In the genomic region with DNA sequence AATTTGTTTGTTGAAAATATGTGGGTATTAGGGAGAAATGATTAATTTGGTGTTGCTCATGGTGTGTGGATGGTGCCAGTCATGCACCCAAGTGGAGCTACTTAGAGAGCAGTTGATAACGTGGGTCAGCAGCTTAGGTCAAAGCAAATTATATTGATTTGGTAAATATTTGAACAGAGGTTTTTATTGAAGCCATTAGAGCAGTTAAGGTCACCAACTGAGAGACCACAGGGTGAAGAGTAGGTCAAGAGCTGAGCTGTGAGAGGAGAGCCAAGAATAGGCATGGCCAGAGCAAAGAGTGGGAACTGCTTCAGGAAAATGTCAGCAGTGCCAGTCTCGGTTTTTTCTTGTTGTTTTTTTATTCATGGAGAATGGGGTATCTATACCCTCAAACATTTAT, we compare ENCODE assay signal across 12 cellular contexts.
"Had no signal": no experiment of that assay in that cellular context is flagged by ENCODE, and none has a peak within 500 bp of the region (broad histone marks: within the 10 kb centered on the region; RNA-seq: fewer than 3 reads in every experiment).

No MANE protein-coding gene starts in this region.

- H3K9me3 ChIP-seq: adrenal gland, ovary, uterus had no signal

- H3K4me1 ChIP-seq: adrenal gland, uterus had no signal

- H3K36me3 ChIP-seq: adrenal gland, ovary, uterus had no signal

- H3K4me3 ChIP-seq: adrenal gland, ovary, uterus had no signal

- ATAC-seq: activated CD4-positive, CD25-positive, alpha-beta regulatory T cell treated with anti-CD3 and anti-CD28 coated beads, Interleukin-2, amount 50 U/mL, for 24 hours had no signal

- H3K27me3 ChIP-seq: adrenal gland, uterus had no signal

- DNase-seq: activated CD4-positive, alpha-beta T cell treated with anti-CD3 and anti-CD28 coated beads, Interleukin-2, amount 50 U/mL, for 4 hours; activated naive CD4-positive, alpha-beta T cell treated with anti-CD3 and anti-CD28 coated beads, Interleukin-2, amount 50 U/mL, for 16 hours; activated T-cell treated with anti-CD3 and anti-CD28 coated beads, Interleukin-2, amount 50 U/mL, for 1 hour; adrenal gland; endodermal cell; erythroblast; left cardiac atrium; ovary; stimulated activated CD4-positive, alpha-beta T cell treated with anti-CD3 and anti-CD28 coated beads, Interleukin-15, amount 100 ng/mL, for 24 hours; stimulated activated CD4-positive, alpha-beta T cell treated with anti-CD3 and anti-CD28 coated beads, Interleukin-4, amount 100 ng/mL, for 24 hours; uterus had no signal

- H3K27ac ChIP-seq: adrenal gland, ovary, uterus had no signal
